34 cellular contexts compared by ENCODE assay signal in genomic region chr9:120724757-120725156, GRCh38.
"Had no signal": no experiment of that assay in that cellular context is flagged by ENCODE, and none has a peak within 500 bp of the region (broad histone marks: within the 10 kb centered on the region; RNA-seq: fewer than 3 reads in every experiment).

No MANE protein-coding gene starts in this region.

- H3K27ac ChIP-seq: brain microvascular endothelial cell, Peyer's patch, VCaP had no signal

- DNase-seq: activated CD4-positive, alpha-beta T cell treated with anti-CD3 and anti-CD28 coated beads for 1 hour; activated CD4-positive, alpha-beta T cell treated with anti-CD3 and anti-CD28 coated beads for 48 hours; activated CD4-positive, CD25-positive, alpha-beta regulatory T cell; activated CD8-positive, alpha-beta T cell treated with anti-CD3 and anti-CD28 coated beads for 36 hours; activated effector memory CD4-positive, alpha-beta T cell treated with anti-CD3 and anti-CD28 coated beads, Interleukin-2, amount 50 U/mL, for 16 hours; activated naive CD4-positive, alpha-beta T cell; activated naive CD4-positive, alpha-beta T cell treated with anti-CD3 and anti-CD28 coated beads, Interleukin-2, amount 50 U/mL, for 16 hours; activated naive CD8-positive, alpha-beta T cell treated with anti-CD3 and anti-CD28 coated beads for 36 hours; activated T-cell treated with anti-CD3 and anti-CD28 coated beads, Interleukin-2, amount 50 U/mL, for 1 hour; activated T-cell treated with anti-CD3 and anti-CD28 coated beads, Interleukin-2, amount 50 U/mL, for 72 hours; amniotic stem cell; aorta; brain microvascular endothelial cell; KG1; MM.1S; MV-4-11; NCI-H1092; NCI-H1436 treated with DMSO at 0.1 percent for 48 hours; NCI-H1694 treated with DMSO at 0.1 percent for 48 hours; NCI-H2029; NCI-H345; NCI-H524 treated with DMSO at 0.1 percent for 48 hours; NCI-H748 treated with DMSO at 0.1 percent for 48 hours; NK-92 treated with Interleukin-12 subunit alpha and Interleukin-12 subunit beta, amount 100 ng/mL, for 24 hours; PC-3; Peyer's patch; RPMI8226; SIG-M5; T-cell; T-helper 17 cell; T-helper 9 cell had no signal

- H3K36me3 ChIP-seq: brain microvascular endothelial cell, Peyer's patch had no signal

- ATAC-seq: activated CD8-positive, alpha-beta T cell treated with anti-CD3 and anti-CD28 coated beads for 36 hours; activated T-cell treated with anti-CD3 and anti-CD28 coated beads, Interleukin-2, amount 50 U/mL, for 72 hours; activated T-helper 17 cell treated with anti-CD3 and anti-CD28 coated beads, Interleukin-2, amount 50 U/mL, for 72 hours; PC-3; SK-N-SH treated with all-trans-retinoic acid at 6 μM for 48 hours; T-cell; T-helper 17 cell had no signal

- H3K4me3 ChIP-seq: Peyer's patch had no signal

- H3K9me3 ChIP-seq: Peyer's patch had no signal

- H3K4me1 ChIP-seq: Peyer's patch had no signal

- H3K27me3 ChIP-seq: brain microvascular endothelial cell, Peyer's patch had no signal
